Comparison of ENCODE assay signal across 15 cellular contexts in genomic region chr6:168554898-168555617, GRCh38.
DNase-seq lines count a peak whose midpoint lies in the region; ATAC-seq and TF ChIP-seq lines count a peak whose summit lies in the region.
"Had no signal": no experiment of that assay in that cellular context is flagged by ENCODE, and none has a peak within 500 bp of the region (broad histone marks: within the 10 kb centered on the region; RNA-seq: fewer than 3 reads in every experiment).

No MANE protein-coding gene starts in this region.

- H3K27ac ChIP-seq in left ventricle myocardium inferior (replicated peaks) (peak overlapping the region; percentile 46), upper lobe of right lung (no peak overlapping the region)
- H3K27ac ChIP-seq: BLaER1 treated with 17β-estradiol and CSF1 and Interleukin-3, amounts not matched to agents 10 nM and 100 nM; GM23248 had no signal

- H3K4me3 ChIP-seq in left ventricle myocardium inferior (no peak overlapping the region), H7 (ENCODE audit: insufficient read depth, low read depth, low read length) (no peak overlapping the region), upper lobe of right lung (no peak overlapping the region)
- H3K4me3 ChIP-seq: BLaER1 treated with 17β-estradiol and CSF1 and Interleukin-3, amounts not matched to agents 10 nM and 100 nM; GM12878; GM23248 had no signal

- ATAC-seq in upper lobe of right lung = peak; percentile 16
- ATAC-seq: GM12878 had no signal

- intact Hi-C loops in left ventricle myocardium inferior (cut with micrococcal nuclease) (no loop called here), cardiac septum (cut with DNase I) (no loop called here), upper lobe of right lung (cut with DNase I) (no loop called here)

- DNase-seq in left ventricle myocardium inferior (no peak), cardiac septum (ENCODE audit: low spot score) (no peak), H7 (peak; percentile 33), osteocyte (ENCODE audit: extremely low spot score, unreplicated experiment) (peak; percentile 73), upper lobe of right lung (no peak), NCI-H526 (lab: John Stamatoyannopoulos, UW) (no peak), AG20443 (ENCODE audit: low spot score) (no peak)
- DNase-seq: 8988T; CD4-positive, alpha-beta memory T cell; DMS79; GM23248; H9; IMR-90 had no signal

- H3K4me1 ChIP-seq in left ventricle myocardium inferior = peaks cover 22% of the 10 kb centered on the region
- no peaks in the 10 kb centered on the region for H3K4me1 ChIP-seq in upper lobe of right lung
- H3K4me1 ChIP-seq: BLaER1 treated with 17β-estradiol and CSF1 and Interleukin-3, amounts not matched to agents 10 nM and 100 nM had no signal

- H3K27ac Mint-ChIP-seq in osteocyte (ENCODE audit: unreplicated experiment) = no peak overlapping the region
- H3K27ac Mint-ChIP-seq: CD4-positive, alpha-beta memory T cell; H9 had no signal

- H3K36me3 ChIP-seq in left ventricle myocardium inferior (no peaks in the 10 kb centered on the region), H7 (replicated peaks; ENCODE audit: control insufficient read depth, insufficient read depth, low read length) (no peaks in the 10 kb centered on the region), upper lobe of right lung (no peaks in the 10 kb centered on the region)
- H3K36me3 ChIP-seq: BLaER1 treated with 17β-estradiol and CSF1 and Interleukin-3, amounts not matched to agents 10 nM and 100 nM had no signal

- no peak overlapping the region for H3K4me3 Mint-ChIP-seq in osteocyte (ENCODE audit: unreplicated experiment)
- H3K4me3 Mint-ChIP-seq: CD4-positive, alpha-beta memory T cell; H9 had no signal

- no peaks in the 10 kb centered on the region for H3K9me3 Mint-ChIP-seq in osteocyte (ENCODE audit: unreplicated experiment)

- H3K4me1 Mint-ChIP-seq in osteocyte (ENCODE audit: unreplicated experiment) = no peaks in the 10 kb centered on the region
- H3K4me1 Mint-ChIP-seq: CD4-positive, alpha-beta memory T cell; H9 had no signal

- H3K9me3 ChIP-seq in left ventricle myocardium inferior (replicated peaks) = no peaks in the 10 kb centered on the region
- H3K9me3 ChIP-seq in upper lobe of right lung = no peaks in the 10 kb centered on the region

- TF ChIP-seq CTCF in left ventricle myocardium inferior (IDR thresholded peaks at IDR 0.05; ENCODE audit: borderline replicate concordance) (no peak), osteocyte (IDR thresholded peaks at IDR 0.05) (no peak), upper lobe of right lung (IDR thresholded peaks at IDR 0.05) (no peak)

- no peaks in the 10 kb centered on the region for H3K36me3 Mint-ChIP-seq in osteocyte (ENCODE audit: unreplicated experiment)
- H3K36me3 Mint-ChIP-seq: CD4-positive, alpha-beta memory T cell had no signal

- no peaks in the 10 kb centered on the region for H3K27me3 Mint-ChIP-seq in osteocyte (ENCODE audit: unreplicated experiment)
- H3K27me3 Mint-ChIP-seq: CD4-positive, alpha-beta memory T cell had no signal

- H3K27me3 ChIP-seq in left ventricle myocardium inferior (ENCODE audit: low read depth) = no peaks in the 10 kb centered on the region
- no peaks in the 10 kb centered on the region for H3K27me3 ChIP-seq in H7 (ENCODE audit: control insufficient read depth, insufficient read depth, low read length)
- no peaks in the 10 kb centered on the region for H3K27me3 ChIP-seq in upper lobe of right lung
- H3K27me3 ChIP-seq: BLaER1 treated with 17β-estradiol and CSF1 and Interleukin-3, amounts not matched to agents 10 nM and 100 nM had no signal

Comparison
In these comparisons a context has a peak if more than half of its experiments do, and no peak if none do; other contexts are left out.
1. DNase-seq: peak in H7 (single experiment) and osteocyte (single experiment); none in left ventricle myocardium inferior (single experiment), cardiac septum (single experiment), upper lobe of right lung (single experiment), NCI-H526 (0 of 2) and AG20443 (single experiment).